ENCODE assay signal across 24 cellular contexts in genomic region chr18:46559946-46560670, GRCh38.
"Had no signal": no experiment of that assay in that cellular context is flagged by ENCODE, and none has a peak within 500 bp of the region (broad histone marks: within the 10 kb centered on the region; RNA-seq: fewer than 3 reads in every experiment).

No MANE protein-coding gene starts in this region.

- ATAC-seq: heart left ventricle; mucosa of descending colon; naive thymus-derived CD4-positive, alpha-beta T cell; natural killer cell treated with Interleukin-12 subunit alpha and Interleukin-12 subunit beta and Interleukin-15 and Interleukin-18, amount 100 ng/mL, for 72 hours; psoas muscle; right lobe of liver; stimulated activated naive B cell treated with anti-CD40 and anti-IgM and Interleukin-4, amounts not matched to agents 10 μg/mL and 1 μg/mL and 100 μg/mL, for 72 hours; stimulated activated naive CD8-positive, alpha-beta T cell treated with anti-CD3 and anti-CD28 coated beads, Interleukin-15, Interleukin-2, amounts not matched to agents 100 U/mL and 50 U/mL, for 24 hours; upper lobe of right lung had no signal

- H3K9me3 Mint-ChIP-seq: immature natural killer cell; natural killer cell treated with Interleukin-12 subunit alpha and Interleukin-12 subunit beta and Interleukin-15 and Interleukin-18, amount 100 ng/mL, for 72 hours; stimulated activated naive B cell treated with anti-CD40 and anti-IgM and Interleukin-4, amounts not matched to agents 10 μg/mL and 1 μg/mL and 100 μg/mL, for 72 hours had no signal

- H3K27me3 Mint-ChIP-seq: naive thymus-derived CD4-positive, alpha-beta T cell had no signal

- H3K4me1 Mint-ChIP-seq: immature natural killer cell; stimulated activated naive B cell treated with anti-CD40 and anti-IgM and Interleukin-4, amounts not matched to agents 10 μg/mL and 1 μg/mL and 100 μg/mL, for 72 hours had no signal

- H3K4me3 Mint-ChIP-seq: immature natural killer cell; naive thymus-derived CD4-positive, alpha-beta T cell; natural killer cell treated with Interleukin-12 subunit alpha and Interleukin-12 subunit beta and Interleukin-15 and Interleukin-18, amount 100 ng/mL, for 72 hours; stimulated activated naive B cell treated with anti-CD40 and anti-IgM and Interleukin-4, amounts not matched to agents 10 μg/mL and 1 μg/mL and 100 μg/mL, for 72 hours had no signal

- H3K27ac ChIP-seq: heart left ventricle, left ventricle myocardium inferior, parathyroid adenoma, psoas muscle, right lobe of liver, suprapubic skin, thoracic aorta, tibial artery, upper lobe of right lung, vagina had no signal

- H3K27ac Mint-ChIP-seq: naive thymus-derived CD4-positive, alpha-beta T cell; natural killer cell treated with Interleukin-12 subunit alpha and Interleukin-12 subunit beta and Interleukin-15 and Interleukin-18, amount 100 ng/mL, for 72 hours; stimulated activated naive B cell treated with anti-CD40 and anti-IgM and Interleukin-4, amounts not matched to agents 10 μg/mL and 1 μg/mL and 100 μg/mL, for 72 hours had no signal

- H3K4me3 ChIP-seq: heart left ventricle, left ventricle myocardium inferior, lung, mucosa of descending colon, psoas muscle, right lobe of liver, smooth muscle cell, suprapubic skin, thoracic aorta, tibial artery, upper lobe of right lung, vagina had no signal

- DNase-seq: heart left ventricle; hypothalamus; immature natural killer cell; left ventricle myocardium inferior; mesendoderm; midbrain; mucosa of descending colon; naive thymus-derived CD4-positive, alpha-beta T cell; nucleus accumbens; psoas muscle; right lobe of liver; stimulated activated CD4-positive, alpha-beta T cell treated with anti-CD3 and anti-CD28 coated beads, Interleukin-4, amount 100 ng/mL, for 1 hour; stimulated activated naive B cell treated with anti-CD40 and anti-IgM and Interleukin-4, amounts not matched to agents 10 μg/mL and 1 μg/mL and 100 μg/mL, for 72 hours; stimulated activated naive CD8-positive, alpha-beta T cell treated with anti-CD3 and anti-CD28 coated beads, Interleukin-15, Interleukin-2, amounts not matched to agents 100 U/mL and 50 U/mL, for 24 hours; tibial artery; trophoblast cell; upper lobe of right lung had no signal
